18 cellular contexts compared by ENCODE assay signal in genomic region chr11:9756461-9756860, GRCh38.
A peak's percentile ranks its signal among the peaks of the same experiment; 100 is the strongest.
DNase-seq lines count a peak whose midpoint lies in the region; ATAC-seq and TF ChIP-seq lines count a peak whose summit lies in the region.
"Had no signal": no experiment of that assay in that cellular context is flagged by ENCODE, and none has a peak within 500 bp of the region (broad histone marks: within the 10 kb centered on the region; RNA-seq: fewer than 3 reads in every experiment).

No MANE protein-coding gene starts in this region.

- H3K9me3 Mint-ChIP-seq in stimulated activated naive CD8-positive, alpha-beta T cell treated with anti-CD3 and anti-CD28 coated beads, Interleukin-15, Interleukin-2, amounts not matched to agents 100 ng/mL and 50 ng/mL, for 24 hours: no peaks in the 10 kb centered on the region
- H3K9me3 Mint-ChIP-seq in neural crest cell: no peaks in the 10 kb centered on the region
- H3K9me3 Mint-ChIP-seq: activated naive CD4-positive, alpha-beta T cell treated with anti-CD3 and anti-CD28 coated beads, Interleukin-2, amount 50 U/mL, for 24 hours had no signal

- DNase-seq in stimulated activated naive CD8-positive, alpha-beta T cell treated with anti-CD3 and anti-CD28 coated beads, Interleukin-15, Interleukin-2, amounts not matched to agents 100 U/mL and 50 U/mL, for 24 hours: no peak
- DNase-seq in ecto neural progenitor cell (ENCODE audit: low spot score) (peak; percentile 40), neural crest cell (ENCODE audit: low read depth, low spot score) (no peak), RPMI8226 (no peak), NCI-H1092 (lab: John Stamatoyannopoulos, UW) (no peak), COLO829 (ENCODE audit: low spot score) (no peak)
- DNase-seq: activated CD8-positive, alpha-beta memory T cell treated with anti-CD3 and anti-CD28 coated beads, Interleukin-2, amount 50 U/mL, for 4 hours; caudate nucleus; kidney glomerular epithelial cell; NCI-H1417; NCI-H226; psoas muscle; stimulated activated CD4-positive, alpha-beta T cell treated with anti-CD3 and anti-CD28 coated beads, Interleukin-1b, Interleukin-23, amount 100 ng/mL, for 48 hours; WERI-Rb-1 had no signal

- no peak for TF ChIP-seq CTCF in neural crest cell (conservative IDR thresholded peaks at IDR 0.05)

- H3K27me3 Mint-ChIP-seq in stimulated activated naive CD8-positive, alpha-beta T cell treated with anti-CD3 and anti-CD28 coated beads, Interleukin-15, Interleukin-2, amounts not matched to agents 100 ng/mL and 50 ng/mL, for 24 hours: no peaks in the 10 kb centered on the region
- no peaks in the 10 kb centered on the region for H3K27me3 Mint-ChIP-seq in neural crest cell (ENCODE audit: low read depth)
- H3K27me3 Mint-ChIP-seq: activated naive CD4-positive, alpha-beta T cell treated with anti-CD3 and anti-CD28 coated beads, Interleukin-2, amount 50 U/mL, for 24 hours had no signal

- H3K36me3 Mint-ChIP-seq in stimulated activated naive CD8-positive, alpha-beta T cell treated with anti-CD3 and anti-CD28 coated beads, Interleukin-15, Interleukin-2, amounts not matched to agents 100 ng/mL and 50 ng/mL, for 24 hours (ENCODE audit: low read depth): no peaks in the 10 kb centered on the region
- H3K36me3 Mint-ChIP-seq in neural crest cell (ENCODE audit: low read depth): no peaks in the 10 kb centered on the region
- H3K36me3 Mint-ChIP-seq: activated naive CD4-positive, alpha-beta T cell treated with anti-CD3 and anti-CD28 coated beads, Interleukin-2, amount 50 U/mL, for 24 hours had no signal

- no peak overlapping the region for H3K4me3 Mint-ChIP-seq in stimulated activated naive CD8-positive, alpha-beta T cell treated with anti-CD3 and anti-CD28 coated beads, Interleukin-15, Interleukin-2, amounts not matched to agents 100 ng/mL and 50 ng/mL, for 24 hours
- H3K4me3 Mint-ChIP-seq in neural crest cell: peak overlapping the region; percentile 11

- H3K4me1 Mint-ChIP-seq in stimulated activated naive CD8-positive, alpha-beta T cell treated with anti-CD3 and anti-CD28 coated beads, Interleukin-15, Interleukin-2, amounts not matched to agents 100 ng/mL and 50 ng/mL, for 24 hours (ENCODE audit: low read depth): peaks cover 79% of the 10 kb centered on the region
- peaks cover 45% of the 10 kb centered on the region for H3K4me1 Mint-ChIP-seq in neural crest cell

- peak overlapping the region; percentile 46 for H3K27ac Mint-ChIP-seq in stimulated activated naive CD8-positive, alpha-beta T cell treated with anti-CD3 and anti-CD28 coated beads, Interleukin-15, Interleukin-2, amounts not matched to agents 100 ng/mL and 50 ng/mL, for 24 hours
- H3K27ac Mint-ChIP-seq in neural crest cell (ENCODE audit: unreplicated experiment): no peak overlapping the region
- H3K27ac Mint-ChIP-seq: activated naive CD4-positive, alpha-beta T cell treated with anti-CD3 and anti-CD28 coated beads, Interleukin-2, amount 50 U/mL, for 24 hours had no signal

- no peak for ATAC-seq in stimulated activated naive CD8-positive, alpha-beta T cell treated with anti-CD3 and anti-CD28 coated beads, Interleukin-15, Interleukin-2, amounts not matched to agents 100 U/mL and 50 U/mL, for 24 hours
- no peak for ATAC-seq in GM19452 (IDR thresholded peaks at IDR 0.05; ENCODE audit: unreplicated experiment)
- ATAC-seq: psoas muscle, SK-N-SH treated with all-trans-retinoic acid at 6 μM for 48 hours had no signal
